ENCODE assay signal across 12 cellular contexts in genomic region chr19:1235625-1236538, GRCh38. TPM values are rescaled to one million over a fixed set of nuclear protein-coding genes. Genes with fewer than 3 reads are reported as not detected.
DNase-seq lines count a peak whose midpoint lies in the region; ATAC-seq and TF ChIP-seq lines count a peak whose summit lies in the region.
"Had no signal": no experiment of that assay in that cellular context is flagged by ENCODE, and none has a peak within 500 bp of the region (broad histone marks: within the 10 kb centered on the region; RNA-seq: fewer than 3 reads in every experiment).

No MANE protein-coding gene starts in this region.

- peaks cover 5% of the 10 kb centered on the region for H3K27me3 ChIP-seq in ectodermal cell (ENCODE audit: control insufficient read depth, insufficient read depth, low read length, poor library complexity, severe bottlenecking)
- no peaks in the 10 kb centered on the region for H3K27me3 ChIP-seq in neural cell (ENCODE audit: insufficient read depth, low read depth, low read length)
- H3K27me3 ChIP-seq: vagina had no signal

- peak overlapping the region; percentile 93 for H3K9ac ChIP-seq in neural cell (ENCODE audit: low read length)

- H3K9me3 ChIP-seq in ectodermal cell (ENCODE audit: control insufficient read depth, low read length) (no peaks in the 10 kb centered on the region), neural cell (ENCODE audit: low read length) (no peaks in the 10 kb centered on the region)
- H3K9me3 ChIP-seq: vagina had no signal

- no peaks in the 10 kb centered on the region for H4K20me1 ChIP-seq in neural cell (ENCODE audit: insufficient read depth)

- peaks cover 13% of the 10 kb centered on the region for H3K79me2 ChIP-seq in neural cell (replicated peaks; ENCODE audit: insufficient read depth, low read length)

- H3K36me3 ChIP-seq in ectodermal cell (ENCODE audit: control insufficient read depth, insufficient read depth, low read length) (peaks cover 17% of the 10 kb centered on the region), neural cell (ENCODE audit: insufficient read depth, low read length) (no peaks in the 10 kb centered on the region)
- H3K36me3 ChIP-seq: vagina had no signal

- H2AFZ ChIP-seq in neural cell (ENCODE audit: low read depth, low read length): no peak overlapping the region

- H3K27ac ChIP-seq in ectodermal cell (ENCODE audit: insufficient read depth, low read depth, low read length, poor library complexity, severe bottlenecking): no peak overlapping the region
- H3K27ac ChIP-seq in neural cell (ENCODE audit: low read length): peak overlapping the region; percentile 78

- 83% methylated on average over 39 of the region's 39 CpGs for WGBS in ectodermal cell, 2 experiments

- no peak for TF ChIP-seq EP300 in neural cell (conservative IDR thresholded peaks at IDR 0.05; ENCODE audit: poor library complexity, severe bottlenecking)

- peaks cover 7% of the 10 kb centered on the region for H3K4me1 ChIP-seq in ectodermal cell (ENCODE audit: control insufficient read depth, insufficient read depth, low read length)

- H3F3A ChIP-seq in neural cell (ENCODE audit: insufficient read depth, low read length, poor library complexity, severe bottlenecking): peaks cover 4% of the 10 kb centered on the region

- peak overlapping the region; percentile 73 for H3K4me3 ChIP-seq in ectodermal cell (ENCODE audit: insufficient read depth, low read depth, low read length)
- peak overlapping the region; percentile 85 for H3K4me3 ChIP-seq in neural cell (ENCODE audit: low read length)

- DNase-seq in Daoy (ENCODE audit: low read depth) (peak; percentile 76), RKO (ENCODE audit: low spot score) (peak; percentile 70), LoVo (ENCODE audit: low spot score) (no peak)
- DNase-seq: activated T-cell treated with anti-CD3 and anti-CD28 coated beads for 4 hours; NCI-H187; stimulated activated CD4-positive, alpha-beta T cell treated with anti-CD3 and anti-CD28 coated beads, Interleukin-2, amount 100 ng/mL, for 48 hours had no signal

- H3K4me2 ChIP-seq in neural cell (ENCODE audit: low read length): peak overlapping the region; percentile 82

- no peak for TF ChIP-seq CTCF in neural cell (IDR thresholded peaks at IDR 0.05; ENCODE audit: poor library complexity, severe bottlenecking)

- no peaks in the 10 kb centered on the region for H3K9me2 ChIP-seq in neural cell (ENCODE audit: insufficient read depth, low read length)

- no peak for ATAC-seq in GM18517 (IDR thresholded peaks at IDR 0.05; ENCODE audit: unreplicated experiment)
- no peak for ATAC-seq in GM18909 (IDR thresholded peaks at IDR 0.05; ENCODE audit: poor library complexity, unreplicated experiment)
- ATAC-seq in HG02970 (IDR thresholded peaks at IDR 0.05; ENCODE audit: low FRiP score, unreplicated experiment): no peak

- TF ChIP-seq RAD21 in neural cell (conservative IDR thresholded peaks at IDR 0.05): no peak

TF ChIP-seq in neural cell, 6 proteins besides CTCF, POLR2A, EP300 and RAD21:
- no peak for TF ChIP-seq REST (IDR thresholded peaks at IDR 0.05; ENCODE audit: borderline replicate concordance)
- no peak for TF ChIP-seq POLR2AphosphoS5 (IDR thresholded peaks at IDR 0.05)
- TF ChIP-seq SMC3 (conservative IDR thresholded peaks at IDR 0.05; ENCODE audit: poor library complexity): no peak
- no peak for TF ChIP-seq MXI1 (conservative IDR thresholded peaks at IDR 0.05; ENCODE audit: poor library complexity, severe bottlenecking)
- no peak for TF ChIP-seq EZH2 (IDR thresholded peaks at IDR 0.05; ENCODE audit: borderline replicate concordance, insufficient read depth, low read length, poor library complexity, severe bottlenecking)
- TF ChIP-seq TAF1 (IDR thresholded peaks at IDR 0.05; ENCODE audit: low read depth): no peak

RNA-seq across cellular contexts. Expression of gene CBARP, which starts 1.9 kb away (rescaled TPM):
- total RNA-seq in Daoy (2014; rRNA removed; shearing (Covaris generic)): 0.86 and 1.8 TPM in 2 replicates
- polyA plus RNA-seq in ectodermal cell (2013, experiment 1 of 4): 19.8 TPM
- 16.0 TPM for polyA plus RNA-seq in ectodermal cell (2013, experiment 2 of 4)
- polyA plus RNA-seq in ectodermal cell (2013, experiment 3 of 4): 20.8 TPM
- 21.1 TPM for polyA plus RNA-seq in ectodermal cell (2013, experiment 4 of 4)
- 18.2 and 24.5 TPM in 2 replicates for polyA plus RNA-seq in neural cell
- polyA minus RNA-seq in neural cell: 16.6 and 21.7 TPM in 2 replicates

RNA-seq across cellular contexts. Expression of gene ATP5F1D, which starts 5.7 kb away (rescaled TPM):
- 41.4 and 82.8 TPM in 2 replicates for total RNA-seq in Daoy (2014; rRNA removed; shearing (Covaris generic))
- 126 TPM for polyA plus RNA-seq in ectodermal cell (2013, experiment 1 of 4)
- 105 TPM for polyA plus RNA-seq in ectodermal cell (2013, experiment 2 of 4)
- polyA plus RNA-seq in ectodermal cell (2013, experiment 3 of 4): 117 TPM
- polyA plus RNA-seq in ectodermal cell (2013, experiment 4 of 4): 124 TPM
- polyA plus RNA-seq in neural cell: 22.8 and 47.8 TPM in 2 replicates
- polyA minus RNA-seq in neural cell: 9.0 and 13.3 TPM in 2 replicates

RNA-seq across cellular contexts. Expression of gene MIDN, which starts 12.5 kb away (rescaled TPM):
- 8.7 and 14.3 TPM in 2 replicates for total RNA-seq in Daoy (2014; rRNA removed; shearing (Covaris generic))
- polyA plus RNA-seq in ectodermal cell (2013, experiment 1 of 4): 155 TPM
- polyA plus RNA-seq in ectodermal cell (2013, experiment 2 of 4): 178 TPM
- 116 TPM for polyA plus RNA-seq in ectodermal cell (2013, experiment 3 of 4)
- 120 TPM for polyA plus RNA-seq in ectodermal cell (2013, experiment 4 of 4)
- 24.8 and 28.3 TPM in 2 replicates for polyA plus RNA-seq in neural cell
- 56.4 and 57.9 TPM in 2 replicates for polyA minus RNA-seq in neural cell

RNA-seq across cellular contexts. Expression of gene STK11, which starts 30.3 kb away (rescaled TPM):
- 72.7 and 83.5 TPM in 2 replicates for total RNA-seq in Daoy (2014; rRNA removed; shearing (Covaris generic))
- 54.2 TPM for polyA plus RNA-seq in ectodermal cell (2013, experiment 1 of 4)
- polyA plus RNA-seq in ectodermal cell (2013, experiment 2 of 4): 48.7 TPM
- 44.6 TPM for polyA plus RNA-seq in ectodermal cell (2013, experiment 3 of 4)
- polyA plus RNA-seq in ectodermal cell (2013, experiment 4 of 4): 46.4 TPM
- 51.6 and 62.5 TPM in 2 replicates for polyA plus RNA-seq in neural cell
- polyA minus RNA-seq in neural cell: 50.6 and 54.8 TPM in 2 replicates

RNA-seq across cellular contexts. Expression of gene CIRBP, which starts 33.2 kb away (rescaled TPM):
- total RNA-seq in Daoy (2014; rRNA removed; shearing (Covaris generic)): 234 and 288 TPM in 2 replicates
- polyA plus RNA-seq in ectodermal cell (2013, experiment 1 of 4): 532 TPM
- polyA plus RNA-seq in ectodermal cell (2013, experiment 2 of 4): 509 TPM
- 334 TPM for polyA plus RNA-seq in ectodermal cell (2013, experiment 3 of 4)
- 373 TPM for polyA plus RNA-seq in ectodermal cell (2013, experiment 4 of 4)
- 1,663 and 1,665 TPM in 2 replicates for polyA plus RNA-seq in neural cell
- polyA minus RNA-seq in neural cell: 542 and 651 TPM in 2 replicates
